Comparison of ENCODE assay signal across 27 cellular contexts in the genomic region with DNA sequence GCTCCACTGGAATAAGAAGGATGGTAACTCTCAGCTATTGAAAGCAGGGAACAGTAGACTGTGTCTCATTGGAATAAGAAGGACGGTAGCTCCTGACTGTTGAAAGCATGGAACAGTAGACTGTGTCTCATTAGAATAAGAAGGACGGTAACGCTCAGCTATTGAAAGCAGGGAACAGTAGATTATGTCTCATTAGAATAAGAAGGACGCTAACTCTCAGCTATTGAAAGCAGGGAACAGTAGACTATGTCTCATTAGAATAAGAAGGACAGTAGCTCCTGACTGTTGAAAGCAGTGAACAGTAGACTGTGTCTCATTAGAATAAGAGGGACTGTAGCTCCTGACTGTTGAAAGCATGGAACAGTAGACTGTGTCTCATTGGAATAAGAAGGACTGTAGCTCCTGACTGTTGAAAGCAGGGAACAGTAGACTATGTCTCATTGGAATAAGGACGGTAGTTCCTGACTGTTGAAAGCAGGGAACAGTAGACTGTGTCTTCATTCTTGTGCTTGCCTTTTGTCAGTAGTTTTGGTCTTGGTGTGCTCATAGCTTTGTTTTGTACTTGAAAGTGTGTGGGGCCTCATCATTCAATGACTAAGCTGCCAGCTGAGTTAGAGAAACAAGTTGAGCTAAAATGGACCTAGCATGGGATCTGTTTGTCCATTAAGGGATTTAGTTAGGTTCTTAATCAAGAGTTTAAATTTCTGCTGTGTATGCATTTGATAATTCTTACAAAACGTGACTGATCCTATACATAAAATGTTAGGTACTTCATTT. TPM values are rescaled to one million over a fixed set of nuclear protein-coding genes. Genes with fewer than 3 reads are reported as not detected.
DNase-seq lines count a peak whose midpoint lies in the region; ATAC-seq and TF ChIP-seq lines count a peak whose summit lies in the region.
"Had no signal": no experiment of that assay in that cellular context is flagged by ENCODE, and none has a peak within 500 bp of the region (broad histone marks: within the 10 kb centered on the region; RNA-seq: fewer than 3 reads in every experiment).

No MANE protein-coding gene starts in this region.

- H2AK5ac ChIP-seq in IMR-90 (ENCODE audit: low read depth, low read length): no peak overlapping the region

- H4K20me1 ChIP-seq in IMR-90 (ENCODE audit: insufficient read depth, low read length): peaks cover 14% of the 10 kb centered on the region

- H3K36me3 Mint-ChIP-seq in activated CD4-positive, alpha-beta T cell treated with anti-CD3 and anti-CD28 coated beads for 36 hours (ENCODE audit: low read depth): peaks cover 25% of the 10 kb centered on the region
- peaks cover 23% of the 10 kb centered on the region for H3K36me3 Mint-ChIP-seq in activated CD4-positive, alpha-beta T cell treated with anti-CD3 and anti-CD28 coated beads, Interleukin-2, amount 10 ng/mL, durations not matched to agents 24 days and 14 days (ENCODE audit: low read depth)
- H3K36me3 Mint-ChIP-seq in neural crest cell (ENCODE audit: low read depth) (peaks cover 18% of the 10 kb centered on the region), CD14-positive monocyte (peaks cover 80% of the 10 kb centered on the region in 2 donors)

- no peak overlapping the region for H3K9ac ChIP-seq in IMR-90 (ENCODE audit: low read depth, low read length)

- no peak for TF ChIP-seq CTCF in IMR-90 (conservative IDR thresholded peaks at IDR 0.05; ENCODE audit: low read depth, low read length)
- TF ChIP-seq CTCF in choroid plexus epithelial cell (conservative IDR thresholded peaks at IDR 0.05; ENCODE audit: low read depth, low read length): no peak
- no peak for TF ChIP-seq CTCF in neural crest cell (conservative IDR thresholded peaks at IDR 0.05)
- no peak for TF ChIP-seq CTCF in CD14-positive monocyte (IDR thresholded peaks at IDR 0.05)

- POLR2A ChIA-PET in activated CD4-positive, alpha-beta T cell treated with anti-CD3 and anti-CD28 coated beads for 36 hours (lab: Charles Lee): no interaction called here
- POLR2A ChIA-PET in IMR-90 (lab: Charles Lee; ENCODE audit: unreplicated experiment): interaction anchor here (0.6 kb wide), 1 partner anchor 17 kb away, joined by 4 read pairs; no protein-coding TSS in a partner anchor

- no TSS peak for BruUV-seq in IMR-90 (replicated peaks; lab: Mats Ljungman, UMichigan)

- peak; percentile 26 for ATAC-seq in activated CD4-positive, alpha-beta T cell treated with anti-CD3 and anti-CD28 coated beads for 36 hours
- no peak for ATAC-seq in IMR-90 (ENCODE audit: low read depth)
- ATAC-seq: activated CD8-positive, alpha-beta memory T cell treated with anti-CD3 and anti-CD28 coated beads, Interleukin-2, amount 10 ng/mL, durations not matched to agents 7 days and 5 days; effector memory CD8-positive, alpha-beta T cell; gastroesophageal sphincter; lower lobe of right lung had no signal

- no peak overlapping the region for H2BK120ac ChIP-seq in IMR-90 (ENCODE audit: low read depth, low read length)

- TF ChIP-seq POLR2A in IMR-90 (IDR thresholded peaks at IDR 0.05; ENCODE audit: low read depth, low read length): no peak

- dilution Hi-C loops in IMR-90 (cut with HindIII; ENCODE audit: low sequenced_read_pairs, unreplicated experiment): no loop called here

- intact Hi-C loops in activated CD4-positive, alpha-beta T cell treated with anti-CD3 and anti-CD28 coated beads for 36 hours (cut with DNase I, micrococcal nuclease): no loop called here
- intact Hi-C loops in activated CD4-positive, alpha-beta T cell treated with anti-CD3 and anti-CD28 coated beads, Interleukin-2, amount 10 ng/mL, durations not matched to agents 24 days and 14 days (cut with micrococcal nuclease): no loop called here
- intact Hi-C loops in IMR-90 (cut with micrococcal nuclease) (no loop called here), CD14-positive monocyte (cut with micrococcal nuclease) (loop anchor here in 1 of 2 donors (10.0 kb wide), 2 partner anchors 155 to 235 kb away; no protein-coding TSS in a partner anchor)

- H3K27me3 ChIP-seq in IMR-90 (ENCODE audit: control insufficient read depth, insufficient read depth, low read length): no peaks in the 10 kb centered on the region
- H3K27me3 ChIP-seq: breast epithelium, colonic mucosa, esophagus muscularis mucosa, gastroesophageal sphincter, SJSA1, tibial nerve had no signal

- no peak overlapping the region for H3K4me3 ChIP-seq in IMR-90 (ENCODE audit: insufficient read depth, low read depth, low read length)
- no peak overlapping the region for H3K4me3 ChIP-seq in choroid plexus epithelial cell (ENCODE audit: low read depth, low read length)
- H3K4me3 ChIP-seq: breast epithelium, colonic mucosa, esophagus muscularis mucosa, gastroesophageal sphincter, lower lobe of right lung, psoas muscle, SJSA1, tibial nerve had no signal

- H2AFZ ChIP-seq in IMR-90 (replicated peaks; ENCODE audit: low read length, poor library complexity): no peak overlapping the region

- H3K27ac ChIP-seq in IMR-90 (ENCODE audit: insufficient read depth, low read length): no peak overlapping the region
- H3K27ac ChIP-seq: breast epithelium, colonic mucosa, esophagus muscularis mucosa, gastroesophageal sphincter, lower lobe of right lung, psoas muscle, SJSA1, tibial nerve had no signal

- DNase-seq in activated CD4-positive, alpha-beta T cell treated with anti-CD3 and anti-CD28 coated beads for 36 hours: peak; percentile 0
- DNase-seq in activated CD4-positive, alpha-beta T cell treated with anti-CD3 and anti-CD28 coated beads, Interleukin-2, amount 10 ng/mL, durations not matched to agents 24 days and 14 days: no peak
- DNase-seq in IMR-90 (peak; percentile 20), choroid plexus epithelial cell (ENCODE audit: low read depth) (peak; percentile 24), neural crest cell (ENCODE audit: low read depth, low spot score) (no peak), CD14-positive monocyte (ENCODE audit: low spot score) (no peak), HT-29 (ENCODE audit: low spot score) (no peak)
- DNase-seq in activated CD4-positive, alpha-beta T cell treated with anti-CD3 and anti-CD28 coated beads for 4 hours: no peak
- DNase-seq: 8988T; activated CD4-positive, alpha-beta T cell treated with anti-CD3 and anti-CD28 coated beads for 1 hour; activated CD8-positive, alpha-beta memory T cell treated with anti-CD3 and anti-CD28 coated beads, Interleukin-2, amount 10 ng/mL, durations not matched to agents 7 days and 5 days; colonic mucosa; effector memory CD8-positive, alpha-beta T cell; HFFc6; lower lobe of right lung; NCI-H187; NCI-H2171 treated with DMSO at 0.1 percent for 48 hours; NCI-H524; psoas muscle; T-helper 1 cell had no signal

- CTCF ChIA-PET in activated CD4-positive, alpha-beta T cell treated with anti-CD3 and anti-CD28 coated beads for 36 hours (lab: Charles Lee): interaction anchor here (0.7 kb wide), 1 partner anchor 574 kb away, joined by 3 read pairs; no protein-coding TSS in a partner anchor
- CTCF ChIA-PET in IMR-90 (lab: Yijun Ruan, JAX): interaction anchor here (0.6 kb wide), 1 partner anchor 569 kb away, joined by 3 read pairs; no protein-coding TSS in a partner anchor

- H4K8ac ChIP-seq in IMR-90 (ENCODE audit: low read depth in 2 of 2, low read length in 2 of 2): no peak overlapping the region

- no peak overlapping the region for H3K56ac ChIP-seq in IMR-90 (ENCODE audit: extremely low read depth, insufficient read depth, low read length)

- peaks cover 6% of the 10 kb centered on the region for H3K4me1 Mint-ChIP-seq in activated CD4-positive, alpha-beta T cell treated with anti-CD3 and anti-CD28 coated beads for 36 hours
- peaks cover 3% of the 10 kb centered on the region for H3K4me1 Mint-ChIP-seq in activated CD4-positive, alpha-beta T cell treated with anti-CD3 and anti-CD28 coated beads, Interleukin-2, amount 10 ng/mL, durations not matched to agents 24 days and 14 days
- H3K4me1 Mint-ChIP-seq in neural crest cell: peaks cover 57% of the 10 kb centered on the region
- peaks cover 19% of the 10 kb centered on the region for H3K4me1 Mint-ChIP-seq in CD14-positive monocyte
- H3K4me1 Mint-ChIP-seq: activated CD8-positive, alpha-beta memory T cell treated with anti-CD3 and anti-CD28 coated beads, Interleukin-2, amount 10 ng/mL, durations not matched to agents 7 days and 5 days had no signal

- H3K9me3 Mint-ChIP-seq in activated CD4-positive, alpha-beta T cell treated with anti-CD3 and anti-CD28 coated beads for 36 hours (ENCODE audit: low read depth): no peaks in the 10 kb centered on the region
- H3K9me3 Mint-ChIP-seq in activated CD4-positive, alpha-beta T cell treated with anti-CD3 and anti-CD28 coated beads, Interleukin-2, amount 10 ng/mL, durations not matched to agents 24 days and 14 days: no peaks in the 10 kb centered on the region
- H3K9me3 Mint-ChIP-seq in neural crest cell: no peaks in the 10 kb centered on the region
- H3K9me3 Mint-ChIP-seq in CD14-positive monocyte: no peaks in the 10 kb centered on the region
- H3K9me3 Mint-ChIP-seq: activated T-helper 2 cell treated with anti-CD3 and anti-CD28 coated beads, Interferon-gamma antibody, Interleukin-2, Interleukin-4, amounts not matched to agents 10 μg/mL and 5 μg/mL and 100 μg/mL, durations not matched to agents 14 hours and 24 hours and 36 hours; CD8-positive, alpha-beta memory T cell; effector memory CD8-positive, alpha-beta T cell; HFFc6 had no signal

- H4K5ac ChIP-seq in IMR-90 (ENCODE audit: low read depth, low read length): no peak overlapping the region

- no peak overlapping the region for H3K18ac ChIP-seq in IMR-90 (ENCODE audit: low read depth, low read length)

- H3K4me1 ChIP-seq in IMR-90 (ENCODE audit: control insufficient read depth, insufficient read depth, low read length): peaks cover 17% of the 10 kb centered on the region
- H3K4me1 ChIP-seq: breast epithelium, psoas muscle had no signal

- TF ChIP-seq RAD21 in IMR-90 (IDR thresholded peaks at IDR 0.05; ENCODE audit: low read length): no peak

- in situ Hi-C loops in IMR-90 (cut with MboI; ENCODE audit: low sequenced_read_pairs): no loop called here

- H3K36me3 ChIP-seq in IMR-90 (ENCODE audit: control insufficient read depth, insufficient read depth, low read length): peaks cover 17% of the 10 kb centered on the region
- H3K36me3 ChIP-seq: breast epithelium, colonic mucosa had no signal

- no peak overlapping the region for H3K27ac Mint-ChIP-seq in activated CD4-positive, alpha-beta T cell treated with anti-CD3 and anti-CD28 coated beads for 36 hours
- no peak overlapping the region for H3K27ac Mint-ChIP-seq in activated CD4-positive, alpha-beta T cell treated with anti-CD3 and anti-CD28 coated beads, Interleukin-2, amount 10 ng/mL, durations not matched to agents 24 days and 14 days
- H3K27ac Mint-ChIP-seq in neural crest cell (ENCODE audit: unreplicated experiment): peak overlapping the region; percentile 44
- no peak overlapping the region for H3K27ac Mint-ChIP-seq in CD14-positive monocyte
- H3K27ac Mint-ChIP-seq: activated CD8-positive, alpha-beta memory T cell treated with anti-CD3 and anti-CD28 coated beads, Interleukin-2, amount 10 ng/mL, durations not matched to agents 7 days and 5 days; activated T-helper 2 cell treated with anti-CD3 and anti-CD28 coated beads, Interferon-gamma antibody, Interleukin-2, Interleukin-4, amounts not matched to agents 10 μg/mL and 5 μg/mL and 100 μg/mL, durations not matched to agents 14 hours and 24 hours and 36 hours; effector memory CD8-positive, alpha-beta T cell; HFFc6 had no signal

- no peak overlapping the region; the same call in 1 of the 2 replicates for H3K14ac ChIP-seq in IMR-90 (replicated peaks; ENCODE audit: low read depth, low read length)

- no peak overlapping the region for H2BK5ac ChIP-seq in IMR-90 (ENCODE audit: low read depth, low read length, poor library complexity, severe bottlenecking)

- H3K9me3 ChIP-seq in IMR-90 (ENCODE audit: control insufficient read depth, insufficient read depth, low read length): no peaks in the 10 kb centered on the region
- H3K9me3 ChIP-seq: breast epithelium, colonic mucosa, esophagus muscularis mucosa, gastroesophageal sphincter, lower lobe of right lung, psoas muscle, SJSA1, tibial nerve had no signal

- peaks cover 19% of the 10 kb centered on the region for H3K9me1 ChIP-seq in IMR-90 (ENCODE audit: insufficient read depth, low read length)

- H3K27me3 Mint-ChIP-seq in activated CD4-positive, alpha-beta T cell treated with anti-CD3 and anti-CD28 coated beads for 36 hours: no peaks in the 10 kb centered on the region
- H3K27me3 Mint-ChIP-seq in activated CD4-positive, alpha-beta T cell treated with anti-CD3 and anti-CD28 coated beads, Interleukin-2, amount 10 ng/mL, durations not matched to agents 24 days and 14 days: no peaks in the 10 kb centered on the region
- H3K27me3 Mint-ChIP-seq in neural crest cell (ENCODE audit: low read depth): no peaks in the 10 kb centered on the region
- peaks cover 0 to 4% (median 4%) of the 10 kb centered on the region in 3 donors for H3K27me3 Mint-ChIP-seq in CD14-positive monocyte (ENCODE audit: low read depth in 3 of 3)
- H3K27me3 Mint-ChIP-seq: activated CD8-positive, alpha-beta memory T cell treated with anti-CD3 and anti-CD28 coated beads, Interleukin-2, amount 10 ng/mL, durations not matched to agents 7 days and 5 days; CD8-positive, alpha-beta memory T cell; effector memory CD8-positive, alpha-beta T cell had no signal

- H3K4me2 ChIP-seq in IMR-90 (ENCODE audit: low read depth, low read length): no peak overlapping the region

- 90% methylated on average over 5 of the region's 6 CpGs; no CpG with 5 or more reads in 1 of the 2 experiments for WGBS in IMR-90 (ENCODE audit: extremely low coverage in 2 of 2, insufficient read length in 1 of 2), 2 experiments

- no peak overlapping the region for H3K23ac ChIP-seq in IMR-90 (ENCODE audit: low read depth, low read length)

- no peak overlapping the region for H3K4ac ChIP-seq in IMR-90 (ENCODE audit: low read depth, low read length)

- H3K79me1 ChIP-seq in IMR-90 (ENCODE audit: low read depth in 1 of 2, low read length in 2 of 2): peaks cover 8 to 35% of the 10 kb centered on the region in 2 experiments

- no peak overlapping the region for H3K4me3 Mint-ChIP-seq in activated CD4-positive, alpha-beta T cell treated with anti-CD3 and anti-CD28 coated beads for 36 hours
- no peak overlapping the region for H3K4me3 Mint-ChIP-seq in activated CD4-positive, alpha-beta T cell treated with anti-CD3 and anti-CD28 coated beads, Interleukin-2, amount 10 ng/mL, durations not matched to agents 24 days and 14 days
- H3K4me3 Mint-ChIP-seq in neural crest cell (no peak overlapping the region), CD14-positive monocyte (no peak overlapping the region)
- H3K4me3 Mint-ChIP-seq: activated CD8-positive, alpha-beta memory T cell treated with anti-CD3 and anti-CD28 coated beads, Interleukin-2, amount 10 ng/mL, durations not matched to agents 7 days and 5 days; CD8-positive, alpha-beta memory T cell; effector memory CD8-positive, alpha-beta T cell; HFFc6 had no signal

- H2BK20ac ChIP-seq in IMR-90 (ENCODE audit: low read depth, low read length): no peak overlapping the region

- H4K91ac ChIP-seq in IMR-90 (ENCODE audit: insufficient read depth, low read depth, low read length): no peak overlapping the region

- no peak overlapping the region for H2BK15ac ChIP-seq in IMR-90 (ENCODE audit: low read depth, low read length)

- H2AK9ac ChIP-seq in IMR-90 (replicated peaks; ENCODE audit: low read depth, low read length, poor library complexity): no peak overlapping the region

RNA-seq across cellular contexts. Expression of a gene that starts 58.5 kb away (rescaled TPM):
- total RNA-seq in activated CD4-positive, alpha-beta T cell treated with anti-CD3 and anti-CD28 coated beads for 36 hours: 10 to 100 TPM; 35.2 to 36.1 TPM
- 36.8 and 44.9 TPM in 2 replicates for total RNA-seq in activated CD4-positive, alpha-beta T cell treated with anti-CD3 and anti-CD28 coated beads, Interleukin-2, amount 10 ng/mL, durations not matched to agents 24 days and 14 days
- 16.9 and 17.4 TPM in 2 replicates for total RNA-seq in IMR-90 (2012; rRNA removed)
- polyA plus RNA-seq in IMR-90 (2012; rRNA removed): 17.9 and 21.1 TPM in 2 replicates
- 12.4 and 21.0 TPM in 2 replicates for polyA plus RNA-seq in IMR-90 (2012; cell fraction: cytosol; rRNA removed)
- polyA plus RNA-seq in IMR-90 (2012; cell fraction: nucleus; rRNA removed; ENCODE audit: low replicate concordance): 38.6 and 57.0 TPM in 2 replicates
- 34.0 and 39.1 TPM in 2 replicates for total RNA-seq in neural crest cell
- 10 to 100 TPM; 10.1 to 11.7 TPM for polyA plus RNA-seq in CD14-positive monocyte
- total RNA-seq in HT-29 (2014; rRNA removed; shearing (Covaris generic)): 19.5 and 22.8 TPM in 2 replicates

Comparison
In these comparisons a context has a peak if more than half of its experiments do, and no peak if none do; other contexts are left out.
1. DNase-seq: peak in activated CD4-positive, alpha-beta T cell treated with anti-CD3 and anti-CD28 coated beads for 36 hours (single experiment), IMR-90 (single experiment) and choroid plexus epithelial cell (single experiment); none in activated CD4-positive, alpha-beta T cell treated with anti-CD3 and anti-CD28 coated beads, Interleukin-2, amount 10 ng/mL, durations not matched to agents 24 days and 14 days (single experiment), neural crest cell (single experiment), CD14-positive monocyte (single experiment), HT-29 (single experiment) and activated CD4-positive, alpha-beta T cell treated with anti-CD3 and anti-CD28 coated beads for 4 hours (0 of 2).